Comparison of ENCODE assay signal across 8 cellular contexts in genomic region chr9:77718298-77718640, GRCh38.
DNase-seq lines count a peak whose midpoint lies in the region; ATAC-seq, FAIRE-seq and TF ChIP-seq lines count a peak whose summit lies in the region.
"Not testable (repeated sequence)": the region's sequence is repeated elsewhere in the genome, so short reads cannot be mapped to it uniquely, and the experiment has no call there.

No MANE protein-coding gene starts in this region.

- TF ChIP-seq CTCF in A549 (IDR thresholded peaks at IDR 0.05); glutamatergic neuron (IDR thresholded peaks at IDR 0.05; ENCODE audit: partially characterized antibody, unreplicated experiment); osteocyte (IDR thresholded peaks at IDR 0.05): not testable (repeated sequence)

- H3K9me3 ChIP-seq in A549; HUES64 (ENCODE audit: insufficient read depth, low read depth, low read length): not testable (repeated sequence)

- not testable (repeated sequence) for TF ChIP-seq EP300 in A549 (IDR thresholded peaks at IDR 0.05)

- 58% methylated on average over 5 of the region's 5 CpGs for WGBS in A549 (ENCODE audit: missing lambda C conversion rate)
- 0% methylated on average over 1 of the region's 5 CpGs for WGBS in HUES64

- POLR2A ChIA-PET in A549 (lab: Yijun Ruan, JAX): not testable (repeated sequence)

- not testable (repeated sequence) for ATAC-seq in A549
- peak; percentile 91 for ATAC-seq in activated naive CD4-positive, alpha-beta T cell treated with anti-CD3 and anti-CD28 coated beads, Interleukin-2, amount 50 U/mL, for 72 hours

- CTCF ChIA-PET in A549 (lab: Yijun Ruan, JAX): not testable (repeated sequence)

- H3K9ac ChIP-seq in HUES64 (ENCODE audit: low read depth, low read length): peak overlapping the region; percentile 11

- H3K27ac Mint-ChIP-seq in activated naive CD4-positive, alpha-beta T cell treated with anti-CD3 and anti-CD28 coated beads, Interleukin-2, amount 50 U/mL, for 72 hours: peak overlapping the region; percentile 55 to 77
- H3K27ac Mint-ChIP-seq in glutamatergic neuron (ENCODE audit: unreplicated experiment) (peak overlapping the region; percentile 67), osteocyte (ENCODE audit: unreplicated experiment) (peak overlapping the region; percentile 72)

- FAIRE-seq in A549 (lab: Jason Lieb, UNC): peak; percentile 36

- not testable (repeated sequence) for TF ChIP-seq POLR2A in A549 (IDR thresholded peaks at IDR 0.05; ENCODE audit: low read length)

- DNase-seq in A549 (ENCODE audit: low read depth in 1 of 2, low spot score in 1 of 2); activated naive CD4-positive, alpha-beta T cell treated with anti-CD3 and anti-CD28 coated beads, Interleukin-2, amount 50 U/mL, for 72 hours (ENCODE audit: low spot score in 2 of 2); caudate nucleus (lab: John Stamatoyannopoulos, UW); glutamatergic neuron; osteocyte (ENCODE audit: extremely low spot score, unreplicated experiment): not testable (repeated sequence)
- peak; percentile 33 for DNase-seq in activated CD4-positive, alpha-beta T cell treated with anti-CD3 and anti-CD28 coated beads for 48 hours
- peak; percentile 36 for DNase-seq in stromal cell of bone marrow (ENCODE audit: low read depth)

- not testable (repeated sequence) for H3K36me3 ChIP-seq in HUES64 (ENCODE audit: insufficient read depth, low read length)

- H3K27me3 Mint-ChIP-seq in glutamatergic neuron (ENCODE audit: unreplicated experiment); osteocyte (ENCODE audit: unreplicated experiment): not testable (repeated sequence)

- not testable (repeated sequence) for H3K4me3 ChIP-seq in A549; HUES64 (ENCODE audit: low read length)

- H3K36me3 Mint-ChIP-seq in activated naive CD4-positive, alpha-beta T cell treated with anti-CD3 and anti-CD28 coated beads, Interleukin-2, amount 50 U/mL, for 72 hours: peaks cover 12 to 19% of the 10 kb centered on the region in 2 donors
- not testable (repeated sequence) for H3K36me3 Mint-ChIP-seq in glutamatergic neuron (ENCODE audit: unreplicated experiment)
- H3K36me3 Mint-ChIP-seq in osteocyte (ENCODE audit: unreplicated experiment): peaks cover 13% of the 10 kb centered on the region

- not testable (repeated sequence) for H3K4me2 ChIP-seq in A549

- not testable (repeated sequence) for TF ChIP-seq RAD21 in A549 (conservative IDR thresholded peaks at IDR 0.05 in 1 of 2, IDR thresholded peaks at IDR 0.05 in 1 of 2)

- not testable (repeated sequence) for H3K9me3 Mint-ChIP-seq in activated naive CD4-positive, alpha-beta T cell treated with anti-CD3 and anti-CD28 coated beads, Interleukin-2, amount 50 U/mL, for 72 hours; osteocyte (ENCODE audit: unreplicated experiment)
- H3K9me3 Mint-ChIP-seq in glutamatergic neuron (ENCODE audit: unreplicated experiment): peaks cover 10% of the 10 kb centered on the region

- peak overlapping the region; percentile 50 for H3K4me3 Mint-ChIP-seq in glutamatergic neuron (ENCODE audit: unreplicated experiment)
- not testable (repeated sequence) for H3K4me3 Mint-ChIP-seq in osteocyte (ENCODE audit: unreplicated experiment)

- H3K27me3 ChIP-seq in HUES64 (ENCODE audit: insufficient read depth, low read length): not testable (repeated sequence)

- H3K4me1 ChIP-seq in A549: not testable (repeated sequence)
- H3K4me1 ChIP-seq in HUES64 (ENCODE audit: insufficient read depth, low read length): peaks cover 63% of the 10 kb centered on the region

- H3K4me1 Mint-ChIP-seq in glutamatergic neuron (ENCODE audit: low read depth, unreplicated experiment) (peaks cover 53% of the 10 kb centered on the region), osteocyte (ENCODE audit: unreplicated experiment) (peaks cover 46% of the 10 kb centered on the region)

- not testable (repeated sequence) for H3K27ac ChIP-seq in A549
- H3K27ac ChIP-seq in HUES64 (ENCODE audit: low read depth, low read length) (peak overlapping the region; percentile 77), caudate nucleus (ENCODE audit: low read depth, low read length) (peak overlapping the region; percentile 20)
